ENCODE assay signal across 10 cellular contexts in genomic region chr17:77371117-77371887, GRCh38.
DNase-seq lines count a peak whose midpoint lies in the region; ATAC-seq, FAIRE-seq and TF ChIP-seq lines count a peak whose summit lies in the region.
"Had no signal": no experiment of that assay in that cellular context is flagged by ENCODE, and none has a peak within 500 bp of the region (broad histone marks: within the 10 kb centered on the region; RNA-seq: fewer than 3 reads in every experiment).

No MANE protein-coding gene starts in this region.

- H3K4me1 Mint-ChIP-seq in activated CD8-positive, alpha-beta T cell treated with anti-CD3 and anti-CD28 coated beads, Interleukin-2, amount 10 ng/mL, durations not matched to agents 7 days and 5 days (ENCODE audit: low read depth): peaks cover 54% of the 10 kb centered on the region
- H3K4me1 Mint-ChIP-seq in activated CD8-positive, alpha-beta T cell treated with anti-CD3 and anti-CD28 coated beads for 36 hours (ENCODE audit: low read depth): peaks cover 41% of the 10 kb centered on the region

- H3K27ac Mint-ChIP-seq in activated CD8-positive, alpha-beta T cell treated with anti-CD3 and anti-CD28 coated beads, Interleukin-2, amount 10 ng/mL, durations not matched to agents 7 days and 5 days: peak overlapping the region; percentile 62
- H3K27ac Mint-ChIP-seq in activated CD8-positive, alpha-beta T cell treated with anti-CD3 and anti-CD28 coated beads for 36 hours: no peak overlapping the region

- peaks cover 77% of the 10 kb centered on the region for H4K20me1 ChIP-seq in HepG2 (ENCODE audit: insufficient read depth, low read length)

- 84% methylated on average over 18 of the region's 20 CpGs for WGBS in HepG2 (ENCODE audit: low lambda C conversion rate)
- WGBS in tibial nerve, 2 donors: 45 to 46% methylated on average over 18 of the region's 20 CpGs

- TF ChIP-seq EP300 in HepG2 (IDR thresholded peaks at IDR 0.05; ENCODE audit: low read depth in 2 of 2, low read length in 2 of 2) (no peak), HepG2 (CRISPR knock-in tag; IDR thresholded peaks at IDR 0.05; ENCODE audit: borderline replicate concordance) (no peak), tibial nerve (IDR thresholded peaks at IDR 0.05) (no peak)

- no peak for TF ChIP-seq POLR2A in HepG2 (IDR thresholded peaks at IDR 0.05; ENCODE audit: insufficient read depth in 1 of 2, low read depth in 2 of 2, low read length in 2 of 2)
- TF ChIP-seq POLR2A in tibial nerve (IDR thresholded peaks at IDR 0.05): no peak

- TF ChIP-seq CTCF in activated CD8-positive, alpha-beta T cell treated with anti-CD3 and anti-CD28 coated beads for 36 hours (IDR thresholded peaks at IDR 0.05): no peak
- no peak for TF ChIP-seq CTCF in HepG2 (CRISPR knock-in tag; IDR thresholded peaks at IDR 0.05)
- no peak for TF ChIP-seq CTCF in tibial nerve (IDR thresholded peaks at IDR 0.05)

- ATAC-seq in activated CD8-positive, alpha-beta T cell treated with anti-CD3 and anti-CD28 coated beads, Interleukin-2, amount 10 ng/mL, durations not matched to agents 7 days and 5 days: no peak
- no peak for ATAC-seq in activated CD8-positive, alpha-beta T cell treated with anti-CD3 and anti-CD28 coated beads for 36 hours
- ATAC-seq in HepG2: no peak
- ATAC-seq in HG02610 (IDR thresholded peaks at IDR 0.05; ENCODE audit: unreplicated experiment): no peak
- ATAC-seq: body of pancreas had no signal

- H3K27ac ChIP-seq in HepG2 (ENCODE audit: extremely low read length, insufficient read depth, low read length) (peak overlapping the region; percentile 71), tibial nerve (peak overlapping the region; percentile 79 to 95 (median 90))

- no peak for TF ChIP-seq RAD21 in HepG2 (CRISPR knock-in tag; IDR thresholded peaks at IDR 0.05)

- no peaks in the 10 kb centered on the region for H3K9me3 Mint-ChIP-seq in activated CD8-positive, alpha-beta T cell treated with anti-CD3 and anti-CD28 coated beads, Interleukin-2, amount 10 ng/mL, durations not matched to agents 7 days and 5 days (ENCODE audit: insufficient read depth)
- no peaks in the 10 kb centered on the region for H3K9me3 Mint-ChIP-seq in activated CD8-positive, alpha-beta T cell treated with anti-CD3 and anti-CD28 coated beads for 36 hours

- no peak for FAIRE-seq in HepG2 (lab: Jason Lieb, UNC)

- no TSS peak for BruUV-seq in HepG2 (replicated peaks; lab: Mats Ljungman, UMichigan)

- peaks cover 21% of the 10 kb centered on the region for H3K36me3 Mint-ChIP-seq in activated CD8-positive, alpha-beta T cell treated with anti-CD3 and anti-CD28 coated beads, Interleukin-2, amount 10 ng/mL, durations not matched to agents 7 days and 5 days (ENCODE audit: low read depth)
- peaks cover 18% of the 10 kb centered on the region for H3K36me3 Mint-ChIP-seq in activated CD8-positive, alpha-beta T cell treated with anti-CD3 and anti-CD28 coated beads for 36 hours (ENCODE audit: low read depth)

- no peak overlapping the region for H2AFZ ChIP-seq in HepG2 (ENCODE audit: low read length)

- peaks cover 0 to 1% of the 10 kb centered on the region in 2 experiments; a peak in 1 of 5 replicates for H3K36me3 ChIP-seq in HepG2 (replicated peaks in 1 of 2; ENCODE audit: control insufficient read depth in 1 of 2, insufficient read depth in 2 of 2, low read length in 2 of 2)
- H3K36me3 ChIP-seq in tibial nerve: no peaks in the 10 kb centered on the region

- no peak for DNase-seq in activated CD8-positive, alpha-beta T cell treated with anti-CD3 and anti-CD28 coated beads, Interleukin-2, amount 10 ng/mL, durations not matched to agents 7 days and 5 days
- DNase-seq in activated CD8-positive, alpha-beta T cell treated with anti-CD3 and anti-CD28 coated beads for 36 hours: no peak
- DNase-seq in amniotic epithelial cell (ENCODE audit: low read depth): peak; percentile 59
- no peak for DNase-seq in HepG2 (ENCODE audit: low spot score)
- DNase-seq in tibial nerve (ENCODE audit: low spot score in 2 of 2): no peak
- no peak for DNase-seq in SKM-1 (lab: John Stamatoyannopoulos, UW; ENCODE audit: unreplicated experiment)
- no peak for DNase-seq in NCI-H446 treated with DMSO at 0.1 percent for 48 hours (lab: John Stamatoyannopoulos, UW)
- DNase-seq: nucleus accumbens had no signal

- H3K27me3 Mint-ChIP-seq in activated CD8-positive, alpha-beta T cell treated with anti-CD3 and anti-CD28 coated beads, Interleukin-2, amount 10 ng/mL, durations not matched to agents 7 days and 5 days (ENCODE audit: low read depth): peaks cover 4% of the 10 kb centered on the region
- H3K27me3 Mint-ChIP-seq in activated CD8-positive, alpha-beta T cell treated with anti-CD3 and anti-CD28 coated beads for 36 hours: no peaks in the 10 kb centered on the region

- H3K9ac ChIP-seq in HepG2 (ENCODE audit: insufficient read depth, low read depth, low read length): no peak overlapping the region

- intact Hi-C loops in activated CD8-positive, alpha-beta T cell treated with anti-CD3 and anti-CD28 coated beads for 36 hours (cut with micrococcal nuclease): no loop called here
- intact Hi-C loops in HepG2 (cut with micrococcal nuclease; ENCODE audit: unreplicated experiment): loop anchor here (5.0 kb wide), 1 partner anchor 84 kb away; no protein-coding TSS in a partner anchor

- H3K4me1 ChIP-seq in HepG2 (ENCODE audit: insufficient read depth, low read length): peaks cover 62% of the 10 kb centered on the region
- peaks cover 0 to 67% (median 51%) of the 10 kb centered on the region in 4 donors for H3K4me1 ChIP-seq in tibial nerve

- POLR2A ChIA-PET in activated CD8-positive, alpha-beta T cell treated with anti-CD3 and anti-CD28 coated beads, Interleukin-2, amount 10 ng/mL, durations not matched to agents 7 days and 5 days (lab: Charles Lee): interaction anchor here (1.2 kb wide), 1 partner anchor 40 kb away, joined by 3 read pairs; no protein-coding TSS in a partner anchor
- POLR2A ChIA-PET in activated CD8-positive, alpha-beta T cell treated with anti-CD3 and anti-CD28 coated beads for 36 hours (lab: Charles Lee): interaction anchor here (0.6 to 1.9 kb wide), 4 partner anchors 13 to 41 kb away, joined by 3 to 4 read pairs (median 4); no protein-coding TSS in a partner anchor
- POLR2A ChIA-PET in HepG2 (lab: Yijun Ruan, JAX): interaction anchor here (1.0 to 3.9 kb wide), 3 partner anchors 20 to 83 kb away, joined by 5 to 88 read pairs (median 7); no protein-coding TSS in a partner anchor

- H3K27me3 ChIP-seq in HepG2 (ENCODE audit: control insufficient read depth in 1 of 2, insufficient read depth in 2 of 2, low read length in 2 of 2) (no peaks in the 10 kb centered on the region), tibial nerve (no peaks in the 10 kb centered on the region)

- H3K4me2 ChIP-seq in HepG2 (ENCODE audit: low read depth, low read length): peak overlapping the region; percentile 96

- CTCF ChIA-PET in activated CD8-positive, alpha-beta T cell treated with anti-CD3 and anti-CD28 coated beads, Interleukin-2, amount 10 ng/mL, durations not matched to agents 7 days and 5 days (lab: Charles Lee): interaction anchor here (0.6 to 1.4 kb wide), 4 partner anchors 9 to 69 kb away, joined by 3 to 6 read pairs (median 3); no protein-coding TSS in a partner anchor
- CTCF ChIA-PET in activated CD8-positive, alpha-beta T cell treated with anti-CD3 and anti-CD28 coated beads for 36 hours (lab: Charles Lee): interaction anchor here (0.8 to 1.8 kb wide), 3 partner anchors 14 to 123 kb away, joined by 3 to 8 read pairs (median 6); no protein-coding TSS in a partner anchor
- CTCF ChIA-PET in HepG2 (lab: Yijun Ruan, JAX; ENCODE audit: low intra/inter-chr PET ratio, low total read pairs): no interaction called here

- peaks cover 88% of the 10 kb centered on the region for H3K79me2 ChIP-seq in HepG2 (ENCODE audit: insufficient read depth, low read length)

- peak overlapping the region; percentile 79 for H3K4me3 Mint-ChIP-seq in activated CD8-positive, alpha-beta T cell treated with anti-CD3 and anti-CD28 coated beads, Interleukin-2, amount 10 ng/mL, durations not matched to agents 7 days and 5 days
- H3K4me3 Mint-ChIP-seq in activated CD8-positive, alpha-beta T cell treated with anti-CD3 and anti-CD28 coated beads for 36 hours: no peak overlapping the region

- H3K9me3 ChIP-seq in HepG2 (ENCODE audit: low read length) (no peaks in the 10 kb centered on the region), tibial nerve (no peaks in the 10 kb centered on the region)
- H3K9me3 ChIP-seq: body of pancreas had no signal

- in situ Hi-C loops in HepG2 (cut with HindIII; ENCODE audit: extremely low pct_ligation_motif_present, low pct_unique_long_range_greater_than_20kb): loop anchor here (10.0 kb wide), 1 partner anchor 87 kb away; no protein-coding TSS in a partner anchor

- H3K4me3 ChIP-seq in HepG2 (replicated peaks in 1 of 3; ENCODE audit: insufficient read depth in 1 of 3, low read depth in 2 of 3, low read length in 3 of 3) (0 out of 6 replicates have a peak overlapping the region, but pooled peaks of 1 of the 3 experiments have one; percentile 91), tibial nerve (peak overlapping the region in 1 of 4 donors; percentile 75)
- H3K4me3 ChIP-seq: body of pancreas had no signal

TF ChIP-seq in HepG2, 621 proteins besides CTCF, POLR2A, EP300 and RAD21:
- TF ChIP-seq ZNF709 (CRISPR knock-in tag; IDR thresholded peaks at IDR 0.05): peak; percentile 28; the same call in 1 of the 2 replicates
- TF ChIP-seq HNRNPH1 (optimal IDR thresholded peaks at IDR 0.05; ENCODE audit: low read depth, low read length): peak; percentile 32
- no peak for TF ChIP-seq ZBTB37 (CRISPR knock-in tag; IDR thresholded peaks at IDR 0.05)
- no peak for TF ChIP-seq ZBTB1 (CRISPR knock-in tag; IDR thresholded peaks at IDR 0.05; ENCODE audit: borderline replicate concordance)
- no peak for TF ChIP-seq U2AF2 (IDR thresholded peaks at IDR 0.05; ENCODE audit: low read depth, low read length)
